32 cellular contexts compared by ENCODE assay signal in the genomic region with DNA sequence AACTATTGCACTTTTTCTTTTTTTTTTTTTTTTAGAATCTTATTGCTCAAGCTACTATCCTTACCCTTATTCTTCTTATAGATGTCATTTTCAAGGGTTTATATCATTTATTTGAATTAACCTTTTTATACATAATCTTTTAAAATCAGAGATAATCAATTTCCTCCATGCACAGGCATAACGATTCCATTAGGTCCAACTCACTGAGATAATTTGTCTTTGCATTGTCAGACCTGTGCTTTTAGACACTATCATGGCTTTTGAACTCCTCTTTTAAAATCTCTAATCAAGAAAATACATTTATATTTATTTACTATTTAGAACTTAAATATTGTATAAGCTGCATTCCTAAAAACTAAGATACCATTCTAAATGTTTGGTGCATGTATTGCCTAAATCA.
"Had no signal": no experiment of that assay in that cellular context is flagged by ENCODE, and none has a peak within 500 bp of the region (broad histone marks: within the 10 kb centered on the region; RNA-seq: fewer than 3 reads in every experiment).

No MANE protein-coding gene starts in this region.

- H3K27me3 ChIP-seq: adrenal gland, ascending aorta, body of pancreas, brain microvascular endothelial cell, breast epithelium, cardiac muscle cell had no signal

- H3K4me1 ChIP-seq: adrenal gland, ascending aorta, body of pancreas, breast epithelium had no signal

- H3K27ac ChIP-seq: adrenal gland, ascending aorta, body of pancreas, brain microvascular endothelial cell, breast epithelium, cardiac muscle cell had no signal

- H3K36me3 ChIP-seq: adrenal gland, ascending aorta, brain microvascular endothelial cell, breast epithelium, cardiac muscle cell had no signal

- ATAC-seq: activated naive CD4-positive, alpha-beta T cell treated with anti-CD3 and anti-CD28 coated beads, Interleukin-2, amount 50 U/mL, for 72 hours; activated naive CD8-positive, alpha-beta T cell treated with anti-CD3 and anti-CD28 coated beads, Interleukin-2, amount 50 U/mL, for 24 hours; activated T-cell treated with anti-CD3 and anti-CD28 coated beads, Interleukin-2, amount 50 U/mL, for 4 hours; activated T-cell treated with anti-CD3 and anti-CD28 coated beads, Interleukin-2, amount 50 U/mL, for 72 hours; activated T-helper 17 cell treated with anti-CD3 and anti-CD28 coated beads, Interleukin-2, amount 50 U/mL, for 72 hours; body of pancreas had no signal

- H3K4me3 ChIP-seq: adrenal gland, ascending aorta, body of pancreas, breast epithelium, cardiac muscle cell had no signal

- H3K9me3 ChIP-seq: adrenal gland, ascending aorta, body of pancreas, breast epithelium had no signal

- DNase-seq: activated effector memory CD4-positive, alpha-beta T cell treated with anti-CD3 and anti-CD28 coated beads, Interleukin-2, amount 50 U/mL, for 16 hours; activated effector memory CD4-positive, alpha-beta T cell treated with Interleukin-2 at 50 U/mL for 16 hours; activated gamma-delta T cell; activated gamma-delta T cell treated with Interleukin-2 at 50 U/mL for 16 hours; activated naive CD4-positive, alpha-beta T cell; activated naive CD4-positive, alpha-beta T cell treated with anti-CD3 and anti-CD28 coated beads for 36 hours; activated naive CD4-positive, alpha-beta T cell treated with anti-CD3 and anti-CD28 coated beads, Interleukin-2, amount 10 ng/mL, durations not matched to agents 7 days and 5 days; activated naive CD4-positive, alpha-beta T cell treated with anti-CD3 and anti-CD28 coated beads, Interleukin-2, amount 50 U/mL, for 16 hours; activated naive CD4-positive, alpha-beta T cell treated with Interleukin-2 at 50 U/mL for 16 hours; activated naive CD8-positive, alpha-beta T cell treated with anti-CD3 and anti-CD28 coated beads for 36 hours; activated naive CD8-positive, alpha-beta T cell treated with anti-CD3 and anti-CD28 coated beads, Interleukin-2, amount 10 ng/mL, durations not matched to agents 7 days and 5 days; activated naive CD8-positive, alpha-beta T cell treated with anti-CD3 and anti-CD28 coated beads, Interleukin-2, amount 50 U/mL, for 24 hours; activated T-cell treated with anti-CD3 and anti-CD28 coated beads, Interleukin-2, amount 50 U/mL, for 1 hour; activated T-cell treated with anti-CD3 and anti-CD28 coated beads, Interleukin-2, amount 50 U/mL, for 24 hours; activated T-cell treated with anti-CD3 and anti-CD28 coated beads, Interleukin-2, amount 50 U/mL, for 4 hours; activated T-cell treated with anti-CD3 and anti-CD28 coated beads, Interleukin-2, amount 50 U/mL, for 48 hours; activated T-cell treated with anti-CD3 and anti-CD28 coated beads, Interleukin-2, amount 50 U/mL, for 72 hours; adrenal gland; amniotic stem cell; amygdala; anterior cingulate cortex; aorta; body of pancreas; brain microvascular endothelial cell; caudate nucleus; central memory CD4-positive, alpha-beta T cell; cerebellar nuclear complex had no signal
